21 cellular contexts compared by ENCODE assay signal in the genomic region with DNA sequence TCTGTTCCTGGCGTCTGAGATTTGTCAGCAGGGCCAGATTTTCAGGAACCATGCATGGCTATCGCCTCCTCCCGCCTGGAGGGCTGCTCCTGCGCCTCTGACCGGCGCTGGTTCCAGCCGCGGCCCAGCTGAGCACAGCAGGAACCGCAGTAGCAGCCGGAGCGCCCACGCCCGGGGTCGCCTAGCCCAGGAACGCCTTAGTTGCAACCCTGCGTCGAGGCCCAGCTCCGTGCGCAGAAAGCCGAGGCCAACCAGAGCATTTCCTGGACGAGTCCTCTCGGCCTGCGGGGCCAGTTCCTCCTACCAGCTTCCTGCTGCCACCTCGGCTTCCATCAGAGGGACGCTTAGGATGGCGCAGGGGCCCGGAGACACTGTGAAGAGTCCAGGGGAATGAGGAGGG.
"Had no signal": no experiment of that assay in that cellular context is flagged by ENCODE, and none has a peak within 500 bp of the region (broad histone marks: within the 10 kb centered on the region; RNA-seq: fewer than 3 reads in every experiment).

No MANE protein-coding gene starts in this region.

- H3K36me3 ChIP-seq: colonic mucosa, esophagus squamous epithelium, gastrocnemius medialis, heart right ventricle, left lung, lower lobe of right lung had no signal

- H3K27ac ChIP-seq: colonic mucosa, epithelial cell of prostate, esophagus squamous epithelium, gastrocnemius medialis, heart right ventricle, left lung, lower lobe of right lung had no signal

- H3K9me3 ChIP-seq: colonic mucosa, gastrocnemius medialis had no signal

- H3K4me1 ChIP-seq: colonic mucosa, esophagus squamous epithelium, gastrocnemius medialis, heart right ventricle, left lung, lower lobe of right lung had no signal

- H3K4me3 ChIP-seq: colonic mucosa, esophagus squamous epithelium, gastrocnemius medialis, heart right ventricle, left lung, lower lobe of right lung had no signal

- ATAC-seq: effector memory CD8-positive, alpha-beta T cell; esophagus mucosa; gastrocnemius medialis; heart right ventricle; left cardiac atrium; left lung; left ventricle myocardium superior; lower lobe of right lung had no signal

- DNase-seq: colonic mucosa; cortex of kidney; effector CD8-positive, alpha-beta T cell; effector memory CD8-positive, alpha-beta T cell; endodermal cell; erythroblast; esophagus squamous epithelium; foreskin fibroblast; foreskin melanocyte; gastrocnemius medialis; glutamatergic neuron; head of caudate nucleus; heart right ventricle; hippocampal formation; left cardiac atrium; left ventricle myocardium superior; lower lobe of right lung; mesenchymal stem cell had no signal

- H3K27me3 ChIP-seq: colonic mucosa, esophagus squamous epithelium, gastrocnemius medialis, heart right ventricle, left lung had no signal
